ENCODE assay signal across 8 cellular contexts in the genomic region with DNA sequence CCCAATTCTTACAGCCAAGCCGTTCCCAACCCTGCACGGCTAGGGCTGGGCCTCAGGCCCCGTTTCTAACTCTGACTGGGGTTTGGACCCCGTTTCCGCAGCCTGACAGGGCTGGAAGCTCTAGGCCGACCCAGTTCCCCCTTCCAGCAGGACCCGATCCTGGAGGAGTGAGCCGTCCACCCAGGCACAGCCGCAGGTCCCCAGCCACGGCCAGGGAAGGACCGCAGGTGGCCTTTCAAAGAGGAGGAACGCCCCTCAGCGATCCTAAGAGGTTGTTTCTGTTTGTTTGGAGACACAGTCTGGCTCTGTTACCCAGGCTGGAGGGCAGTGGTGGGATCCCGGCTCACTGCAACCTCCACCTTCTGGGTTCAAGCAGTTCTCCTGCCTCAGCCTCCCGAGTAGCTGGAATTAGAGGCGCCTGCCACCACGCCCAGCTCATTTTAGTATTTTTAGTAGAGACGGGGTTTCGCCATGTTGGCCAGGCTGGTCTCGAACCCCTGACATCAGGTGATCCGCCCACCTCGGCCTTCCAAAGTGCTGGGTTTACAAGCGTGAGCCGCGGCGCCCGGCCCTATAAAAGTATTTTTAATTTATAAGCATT. TPM values are rescaled to one million over a fixed set of nuclear protein-coding genes. Genes with fewer than 3 reads are reported as not detected.
DNase-seq lines count a peak whose midpoint lies in the region; ATAC-seq and TF ChIP-seq lines count a peak whose summit lies in the region.

No MANE protein-coding gene starts in this region.

- TSS peak; percentile 67 for BruUV-seq in Caco-2 (replicated peaks; lab: Mats Ljungman, UMichigan)

- peaks cover 35% of the 10 kb centered on the region for H3K4me1 ChIP-seq in Caco-2

- DNase-seq in Caco-2 (no peak), NCI-H2029 treated with DMSO at 0.1 percent for 48 hours (lab: John Stamatoyannopoulos, UW) (peak; percentile 46), endothelial cell (ENCODE audit: low spot score) (no peak), posterior vena cava (ENCODE audit: low spot score) (peak; percentile 81)

- peaks cover 4% of the 10 kb centered on the region for H3K36me3 ChIP-seq in Caco-2 (ENCODE audit: control insufficient read depth, insufficient read depth, low read length)

- no peaks in the 10 kb centered on the region for H3K27me3 Mint-ChIP-seq in Caco-2 (ENCODE audit: insufficient read depth, unreplicated experiment)
- H3K27me3 Mint-ChIP-seq in endothelial cell (ENCODE audit: unreplicated experiment), result peaks cover 1% of the 10 kb centered on the region
- no peaks in the 10 kb centered on the region for H3K27me3 Mint-ChIP-seq in activated T-helper 17 cell treated with anti-CD3 and anti-CD28 coated beads, Interleukin-2, amount 50 U/mL, for 72 hours

- no peak for TF ChIP-seq CTCF in Caco-2 (IDR thresholded peaks at IDR 0.05; ENCODE audit: insufficient read depth in 1 of 2, low read depth in 1 of 2, low read length in 1 of 2, severe bottlenecking in 1 of 2, unreplicated experiment in 1 of 2)
- no peak for TF ChIP-seq CTCF in endothelial cell (IDR thresholded peaks at IDR 0.05; ENCODE audit: unreplicated experiment)

- POLR2A ChIA-PET in Caco-2 (lab: Charles Lee), result interaction anchor here (1.0 kb wide), 1 partner anchor 59 kb away, joined by 3 read pairs; no protein-coding TSS in a partner anchor

- H3K4me1 Mint-ChIP-seq in Caco-2 (ENCODE audit: low read depth, unreplicated experiment) (peaks cover 9% of the 10 kb centered on the region), endothelial cell (ENCODE audit: unreplicated experiment) (peaks cover 22% of the 10 kb centered on the region)
- peaks cover 14% of the 10 kb centered on the region for H3K4me1 Mint-ChIP-seq in activated T-helper 17 cell treated with anti-CD3 and anti-CD28 coated beads, Interleukin-2, amount 50 U/mL, for 72 hours

- H3K4me3 Mint-ChIP-seq in Caco-2 (ENCODE audit: unreplicated experiment) (peak overlapping the region; percentile 100), endothelial cell (ENCODE audit: unreplicated experiment) (no peak overlapping the region)
- no peak overlapping the region for H3K4me3 Mint-ChIP-seq in activated T-helper 17 cell treated with anti-CD3 and anti-CD28 coated beads, Interleukin-2, amount 50 U/mL, for 72 hours

- peak overlapping the region; percentile 20 for H3K4me3 ChIP-seq in Caco-2 (ENCODE audit: low read depth, low read length)

- H3K36me3 Mint-ChIP-seq in Caco-2 (ENCODE audit: insufficient read depth, unreplicated experiment) (peaks cover 53% of the 10 kb centered on the region), endothelial cell (ENCODE audit: low read depth, unreplicated experiment) (peaks cover 30% of the 10 kb centered on the region)
- H3K36me3 Mint-ChIP-seq in activated T-helper 17 cell treated with anti-CD3 and anti-CD28 coated beads, Interleukin-2, amount 50 U/mL, for 72 hours (ENCODE audit: low read depth), result peaks cover 52% of the 10 kb centered on the region

- no peaks in the 10 kb centered on the region for H3K9me3 ChIP-seq in Caco-2

- no peaks in the 10 kb centered on the region for H3K27me3 ChIP-seq in Caco-2 (replicated peaks; ENCODE audit: control insufficient read depth, insufficient read depth, low read length)

- intact Hi-C loops in Caco-2 (cut with micrococcal nuclease; ENCODE audit: unreplicated experiment) (loop anchor here (2.0 kb wide), 1 partner anchor 77 kb away; no protein-coding TSS in a partner anchor), posterior vena cava (cut with DNase I) (loop anchor here in 1 of 2 donors (5.0 kb wide), 1 partner anchor 763 kb away; no protein-coding TSS in a partner anchor)

- H3K9me3 Mint-ChIP-seq in Caco-2 (ENCODE audit: unreplicated experiment) (no peaks in the 10 kb centered on the region), endothelial cell (ENCODE audit: unreplicated experiment) (no peaks in the 10 kb centered on the region)
- no peaks in the 10 kb centered on the region for H3K9me3 Mint-ChIP-seq in activated T-helper 17 cell treated with anti-CD3 and anti-CD28 coated beads, Interleukin-2, amount 50 U/mL, for 72 hours

- ATAC-seq in HG02870 (IDR thresholded peaks at IDR 0.05; ENCODE audit: unreplicated experiment) (no peak), GM18511 (IDR thresholded peaks at IDR 0.05; ENCODE audit: unreplicated experiment) (no peak), GM21576 (IDR thresholded peaks at IDR 0.05; ENCODE audit: unreplicated experiment) (no peak)
- no peak for ATAC-seq in activated T-helper 17 cell treated with anti-CD3 and anti-CD28 coated beads, Interleukin-2, amount 50 U/mL, for 72 hours (replicated peaks)

- peak overlapping the region; percentile 42 for H3K27ac Mint-ChIP-seq in Caco-2 (ENCODE audit: unreplicated experiment)
- H3K27ac Mint-ChIP-seq in endothelial cell (ENCODE audit: unreplicated experiment), result peak overlapping the region; percentile 9
- no peak overlapping the region for H3K27ac Mint-ChIP-seq in activated T-helper 17 cell treated with anti-CD3 and anti-CD28 coated beads, Interleukin-2, amount 50 U/mL, for 72 hours

- CTCF ChIA-PET in Caco-2 (lab: Charles Lee), result interaction anchor here (0.5 to 3.6 kb wide), 4 partner anchors 39 to 455 kb away, joined by 3 to 58 read pairs (median 4); no protein-coding TSS in a partner anchor

RNA-seq across cellular contexts. Expression of gene GET4, which starts 0.8 kb away (rescaled TPM):
- 124 and 130 TPM in 2 replicates for total RNA-seq in Caco-2 (2022)
- total RNA-seq in endothelial cell (ENCODE audit: unreplicated experiment), result 61.3 TPM
- 10 to 100 TPM; 13.2 to 16.3 TPM for total RNA-seq in posterior vena cava
- 10 to 100 TPM; 17.1 to 43.0 TPM for total RNA-seq in activated T-helper 17 cell treated with anti-CD3 and anti-CD28 coated beads, Interleukin-2, amount 50 U/mL, for 72 hours

RNA-seq across cellular contexts. Expression of gene SUN1, which starts 43.3 kb away (rescaled TPM):
- total RNA-seq in Caco-2 (2022) (141 and 146 TPM in 2 replicates), endothelial cell (ENCODE audit: unreplicated experiment) (150 TPM), posterior vena cava (100 to 1,000 TPM; 110 to 132 TPM)
- 100 to 1,000 TPM in 1 of 2 donors, 10 to 100 TPM in 1; 46.4 to 103 TPM for total RNA-seq in activated T-helper 17 cell treated with anti-CD3 and anti-CD28 coated beads, Interleukin-2, amount 50 U/mL, for 72 hours

Comparison
In these comparisons a context has a peak if more than half of its experiments do, and no peak if none do; other contexts are left out.
1. DNase-seq: peak in NCI-H2029 treated with DMSO at 0.1 percent for 48 hours (single experiment) and posterior vena cava (single experiment); none in Caco-2 (0 of 2) and endothelial cell (single experiment).